Comparison of ENCODE assay signal across 17 cellular contexts in the genomic region with DNA sequence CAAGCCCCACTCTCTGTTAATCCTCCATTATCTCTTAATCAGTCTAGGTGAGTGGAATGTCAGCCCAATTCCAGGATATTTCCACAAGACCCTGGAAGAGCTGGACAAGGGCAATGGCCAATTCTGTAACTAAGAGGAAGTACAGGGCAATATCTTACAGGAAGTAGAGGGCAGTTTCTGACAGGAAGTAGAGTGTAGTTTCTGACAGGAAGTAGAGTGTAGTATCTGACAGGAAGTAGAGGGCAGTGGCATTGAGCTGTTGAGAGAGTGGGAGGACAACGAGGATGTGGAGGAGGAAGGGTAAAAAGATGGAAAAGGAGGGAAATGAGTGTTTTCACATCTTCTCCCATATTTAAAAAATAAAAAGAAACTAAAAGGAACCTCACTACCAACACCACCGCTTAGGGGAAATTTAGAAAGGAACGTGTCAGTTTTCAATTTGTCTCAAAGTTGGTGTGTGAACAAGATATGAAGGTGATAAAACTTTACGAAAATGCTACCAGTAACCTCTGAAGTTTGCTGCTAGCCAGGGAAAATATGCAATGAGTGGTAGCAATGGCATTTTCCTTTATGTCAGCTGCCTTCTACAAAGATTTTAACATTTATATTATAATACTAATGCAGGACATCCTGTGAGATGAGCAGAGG.
DNase-seq lines count a peak whose midpoint lies in the region; ATAC-seq and TF ChIP-seq lines count a peak whose summit lies in the region.
"Had no signal": no experiment of that assay in that cellular context is flagged by ENCODE, and none has a peak within 500 bp of the region (broad histone marks: within the 10 kb centered on the region; RNA-seq: fewer than 3 reads in every experiment).

No MANE protein-coding gene starts in this region.

- no peaks in the 10 kb centered on the region for H3K36me3 ChIP-seq in CD8-positive, alpha-beta T cell (ENCODE audit: insufficient read depth, low read length)
- H3K36me3 ChIP-seq in HEK293 (ENCODE audit: control insufficient read depth in 2 of 2, insufficient read depth in 1 of 2, low read length in 2 of 2): no peaks in the 10 kb centered on the region
- H3K36me3 ChIP-seq: lower lobe of right lung, tibial nerve had no signal

- no peak for DNase-seq in CD8-positive, alpha-beta T cell
- DNase-seq in RKO (ENCODE audit: low spot score) (peak; percentile 14), posterior vena cava (ENCODE audit: low spot score) (no peak), Calu3 (no peak)
- DNase-seq in effector memory CD8-positive, alpha-beta T cell: peak in 1 of 3 experiments; percentile 1
- no peak for DNase-seq in activated CD8-positive, alpha-beta memory T cell treated with anti-CD3 and anti-CD28 coated beads, Interleukin-2, amount 50 U/mL, for 4 hours
- DNase-seq: GOT3, hypothalamus, lower lobe of right lung, NCI-H1105 treated with DMSO at 0.1 percent for 48 hours, NCI-H446 treated with DMSO at 0.1 percent for 48 hours, SHP77 treated with DMSO at 0.1 percent for 48 hours had no signal

- no peak for ATAC-seq in CD8-positive, alpha-beta T cell
- peak; percentile 72 for ATAC-seq in effector memory CD8-positive, alpha-beta T cell (replicated peaks)
- ATAC-seq in HG03025 (IDR thresholded peaks at IDR 0.05; ENCODE audit: low FRiP score, unreplicated experiment): no peak
- ATAC-seq: activated CD4-positive, CD25-positive, alpha-beta regulatory T cell treated with anti-CD3 and anti-CD28 coated beads, Interleukin-2, amount 50 U/mL, for 24 hours; lower lobe of right lung had no signal

- no TSS peak for BruUV-seq in Calu3 (replicated peaks; lab: Mats Ljungman, UMichigan)

- peak overlapping the region; percentile 66 for H3K27ac Mint-ChIP-seq in CD8-positive, alpha-beta T cell
- peak overlapping the region; percentile 41 to 78 for H3K27ac Mint-ChIP-seq in effector memory CD8-positive, alpha-beta T cell
- no peak overlapping the region for H3K27ac Mint-ChIP-seq in Calu3 (ENCODE audit: unreplicated experiment)

- intact Hi-C loops in CD8-positive, alpha-beta T cell (cut with DNase I, micrococcal nuclease): no loop called here
- intact Hi-C loops in posterior vena cava (cut with DNase I): no loop called here
- intact Hi-C loops in Calu3 (cut with micrococcal nuclease; ENCODE audit: unreplicated experiment): no loop called here

- POLR2A ChIA-PET in CD8-positive, alpha-beta T cell (lab: Charles Lee): interaction anchor here (0.6 kb wide), 1 partner anchor 72 kb away, joined by 3 read pairs; no protein-coding TSS in a partner anchor
- POLR2A ChIA-PET in HEK293 (lab: Yijun Ruan, JAX): no interaction called here

- H3K27me3 Mint-ChIP-seq in CD8-positive, alpha-beta T cell (ENCODE audit: low read depth): no peaks in the 10 kb centered on the region
- H3K27me3 Mint-ChIP-seq in effector memory CD8-positive, alpha-beta T cell: peaks cover 7 to 15% of the 10 kb centered on the region in 2 donors
- peaks cover 15% of the 10 kb centered on the region for H3K27me3 Mint-ChIP-seq in Calu3 (ENCODE audit: unreplicated experiment)

- peaks cover 10% of the 10 kb centered on the region for H3K36me3 Mint-ChIP-seq in CD8-positive, alpha-beta T cell
- no peaks in the 10 kb centered on the region for H3K36me3 Mint-ChIP-seq in effector memory CD8-positive, alpha-beta T cell (ENCODE audit: insufficient read depth)
- H3K36me3 Mint-ChIP-seq in Calu3 (ENCODE audit: insufficient read depth, unreplicated experiment): no peaks in the 10 kb centered on the region

- peaks cover 14% of the 10 kb centered on the region for H3K9me3 Mint-ChIP-seq in CD8-positive, alpha-beta T cell
- H3K9me3 Mint-ChIP-seq in effector memory CD8-positive, alpha-beta T cell: peaks cover 5 to 9% of the 10 kb centered on the region in 2 donors
- peaks cover 4% of the 10 kb centered on the region for H3K9me3 Mint-ChIP-seq in Calu3 (ENCODE audit: low read depth, unreplicated experiment)

- CTCF ChIA-PET in CD8-positive, alpha-beta T cell (lab: Charles Lee): no interaction called here
- CTCF ChIA-PET in HEK293 (lab: Yijun Ruan, JAX): no interaction called here
- CTCF ChIA-PET in Calu3 (lab: Charles Lee): no interaction called here

- H3K9me3 ChIP-seq in CD8-positive, alpha-beta T cell (ENCODE audit: low read length): peaks cover 4% of the 10 kb centered on the region
- no peaks in the 10 kb centered on the region for H3K9me3 ChIP-seq in HEK293 (ENCODE audit: control insufficient read depth, insufficient read depth, low read depth, low read length)
- H3K9me3 ChIP-seq: lower lobe of right lung, tibial nerve had no signal

- no peaks in the 10 kb centered on the region for H3K27me3 ChIP-seq in CD8-positive, alpha-beta T cell (ENCODE audit: insufficient read depth, low read length)
- H3K27me3 ChIP-seq: tibial nerve had no signal

- peaks cover 10% of the 10 kb centered on the region for H3K4me1 Mint-ChIP-seq in CD8-positive, alpha-beta T cell (ENCODE audit: low read depth)
- peaks cover 5 to 7% of the 10 kb centered on the region in 2 donors for H3K4me1 Mint-ChIP-seq in effector memory CD8-positive, alpha-beta T cell (ENCODE audit: low read depth in 2 of 2)
- H3K4me1 Mint-ChIP-seq in Calu3 (ENCODE audit: low read depth, unreplicated experiment): no peaks in the 10 kb centered on the region

- peaks cover 5% of the 10 kb centered on the region for H3K4me1 ChIP-seq in CD8-positive, alpha-beta T cell (ENCODE audit: insufficient read depth, low read length)
- H3K4me1 ChIP-seq in HEK293 (ENCODE audit: control insufficient read depth, insufficient read depth, low read length): no peaks in the 10 kb centered on the region
- H3K4me1 ChIP-seq: lower lobe of right lung, tibial nerve had no signal

- H3K4me3 ChIP-seq in CD8-positive, alpha-beta T cell (ENCODE audit: low read depth, low read length): no peak overlapping the region
- H3K4me3 ChIP-seq in HEK293 (ENCODE audit: low read depth, low read length): no peak overlapping the region
- H3K4me3 ChIP-seq: lower lobe of right lung, skin epidermis, tibial nerve had no signal

- H3K27ac ChIP-seq in CD8-positive, alpha-beta T cell (ENCODE audit: low read depth, low read length): no peak overlapping the region
- no peak overlapping the region for H3K27ac ChIP-seq in HEK293 (ENCODE audit: extremely low read depth, low read depth, low read length)
- H3K27ac ChIP-seq: lower lobe of right lung, tibial nerve had no signal

- no peak for TF ChIP-seq CTCF in CD8-positive, alpha-beta T cell (IDR thresholded peaks at IDR 0.05)
- no peak for TF ChIP-seq CTCF in HEK293 (tag by site-specific recombination; IDR thresholded peaks at IDR 0.05)
- TF ChIP-seq CTCF in Calu3 (IDR thresholded peaks at IDR 0.05; ENCODE audit: unreplicated experiment): no peak

- H3K4me3 Mint-ChIP-seq in CD8-positive, alpha-beta T cell: peak overlapping the region; percentile 33
- H3K4me3 Mint-ChIP-seq in effector memory CD8-positive, alpha-beta T cell: peak overlapping the region; percentile 35 to 61
- H3K4me3 Mint-ChIP-seq in Calu3 (ENCODE audit: low read depth, unreplicated experiment): no peak overlapping the region

TF ChIP-seq in HEK293, 187 proteins besides CTCF, POLR2A, EP300 and RAD21 (continues in another document):
- TF ChIP-seq, protein P1, sequence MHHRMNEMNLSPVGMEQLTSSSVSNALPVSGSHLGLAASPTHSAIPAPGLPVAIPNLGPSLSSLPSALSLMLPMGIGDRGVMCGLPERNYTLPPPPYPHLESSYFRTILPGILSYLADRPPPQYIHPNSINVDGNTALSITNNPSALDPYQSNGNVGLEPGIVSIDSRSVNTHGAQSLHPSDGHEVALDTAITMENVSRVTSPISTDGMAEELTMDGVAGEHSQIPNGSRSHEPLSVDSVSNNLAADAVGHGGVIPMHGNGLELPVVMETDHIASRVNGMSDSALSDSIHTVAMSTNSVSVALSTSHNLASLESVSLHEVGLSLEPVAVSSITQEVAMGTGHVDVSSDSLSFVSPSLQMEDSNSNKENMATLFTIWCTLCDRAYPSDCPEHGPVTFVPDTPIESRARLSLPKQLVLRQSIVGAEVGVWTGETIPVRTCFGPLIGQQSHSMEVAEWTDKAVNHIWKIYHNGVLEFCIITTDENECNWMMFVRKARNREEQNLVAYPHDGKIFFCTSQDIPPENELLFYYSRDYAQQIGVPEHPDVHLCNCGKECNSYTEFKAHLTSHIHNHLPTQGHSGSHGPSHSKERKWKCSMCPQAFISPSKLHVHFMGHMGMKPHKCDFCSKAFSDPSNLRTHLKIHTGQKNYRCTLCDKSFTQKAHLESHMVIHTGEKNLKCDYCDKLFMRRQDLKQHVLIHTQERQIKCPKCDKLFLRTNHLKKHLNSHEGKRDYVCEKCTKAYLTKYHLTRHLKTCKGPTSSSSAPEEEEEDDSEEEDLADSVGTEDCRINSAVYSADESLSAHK (tag by site-specific recombination; IDR thresholded peaks at IDR 0.05): no peak
- TF ChIP-seq, protein P2, sequence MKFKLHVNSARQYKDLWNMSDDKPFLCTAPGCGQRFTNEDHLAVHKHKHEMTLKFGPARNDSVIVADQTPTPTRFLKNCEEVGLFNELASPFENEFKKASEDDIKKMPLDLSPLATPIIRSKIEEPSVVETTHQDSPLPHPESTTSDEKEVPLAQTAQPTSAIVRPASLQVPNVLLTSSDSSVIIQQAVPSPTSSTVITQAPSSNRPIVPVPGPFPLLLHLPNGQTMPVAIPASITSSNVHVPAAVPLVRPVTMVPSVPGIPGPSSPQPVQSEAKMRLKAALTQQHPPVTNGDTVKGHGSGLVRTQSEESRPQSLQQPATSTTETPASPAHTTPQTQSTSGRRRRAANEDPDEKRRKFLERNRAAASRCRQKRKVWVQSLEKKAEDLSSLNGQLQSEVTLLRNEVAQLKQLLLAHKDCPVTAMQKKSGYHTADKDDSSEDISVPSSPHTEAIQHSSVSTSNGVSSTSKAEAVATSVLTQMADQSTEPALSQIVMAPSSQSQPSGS (tag by site-specific recombination; IDR thresholded peaks at IDR 0.05; ENCODE audit: low read depth): no peak
